21 cellular contexts compared by ENCODE assay signal in the genomic region with DNA sequence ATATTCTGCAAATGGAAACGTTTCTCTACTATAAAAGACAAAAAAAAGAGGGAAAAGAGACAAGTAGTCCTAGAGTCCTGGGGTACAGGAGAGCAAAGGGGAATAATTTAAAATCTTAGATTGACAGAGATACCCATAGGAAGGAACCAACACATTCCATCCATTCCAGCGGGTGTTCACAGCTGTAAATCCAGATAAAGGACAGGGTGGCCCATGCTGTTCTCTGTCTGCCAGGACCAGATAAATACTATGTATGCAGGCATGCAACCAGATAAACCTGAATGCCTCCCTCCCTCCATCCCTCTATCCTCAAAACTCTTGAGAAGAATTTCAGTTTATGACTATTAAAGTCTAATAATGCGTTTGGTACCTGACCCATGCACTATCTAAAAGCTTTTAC.
DNase-seq lines count a peak whose midpoint lies in the region; ATAC-seq, FAIRE-seq and TF ChIP-seq lines count a peak whose summit lies in the region.
"Had no signal": no experiment of that assay in that cellular context is flagged by ENCODE, and none has a peak within 500 bp of the region (broad histone marks: within the 10 kb centered on the region; RNA-seq: fewer than 3 reads in every experiment).

No MANE protein-coding gene starts in this region.

- peak overlapping the region; percentile 30 for H2BK120ac ChIP-seq in H1 (replicated peaks; ENCODE audit: low read depth, low read length)

- H3K4me1 ChIP-seq in H1 (replicated peaks in 1 of 4; ENCODE audit: control insufficient read depth in 3 of 4, insufficient read depth in 4 of 4, low read length in 3 of 4) (peaks cover 2 to 14% (median 6%) of the 10 kb centered on the region in 4 experiments; a peak in 4 of 7 replicates), mesodermal cell (ENCODE audit: control insufficient read depth, insufficient read depth, low read length, poor library complexity, severe bottlenecking) (peaks cover 52% of the 10 kb centered on the region), upper lobe of left lung (peaks cover 0 to 9% (median 0%) of the 10 kb centered on the region in 4 donors)

- POLR2A ChIA-PET in H1 (lab: Charles Lee; ENCODE audit: partially characterized antibody): interaction anchor here (0.9 to 1.8 kb wide), 6 partner anchors 10 to 133 kb away, joined by 3 to 4 read pairs (median 3); no protein-coding TSS in a partner anchor

- H2BK5ac ChIP-seq in H1 (ENCODE audit: low read depth, low read length): no peak overlapping the region; the same call in 1 of the 2 replicates

- H3K4me3 Mint-ChIP-seq in type B pancreatic cell: no peak overlapping the region
- H3K4me3 Mint-ChIP-seq: activated naive CD8-positive, alpha-beta T cell treated with anti-CD3 and anti-CD28 coated beads, Interleukin-2, amount 10 ng/mL, durations not matched to agents 7 days and 5 days; dendritic cell treated with granulocyte-macrophage colony-stimulating factor and Interleukin-4, amounts not matched to agents 40 ng/mL and 50 ng/mL, for 4 days; T-helper 1 cell treated with Interleukin-12 subunit alpha and Interleukin-12 subunit beta and Interleukin-4 antibody, amounts not matched to agents 30 μg/mL and 1 μg/mL, for 36 hours had no signal

- H3K4me1 Mint-ChIP-seq in type B pancreatic cell (ENCODE audit: unreplicated experiment): peaks cover 14% of the 10 kb centered on the region

- peaks cover 5% of the 10 kb centered on the region for H3K36me3 Mint-ChIP-seq in type B pancreatic cell

- peaks cover 0 to 42% of the 10 kb centered on the region in 2 experiments; a peak in 2 of 4 replicates for H3K79me2 ChIP-seq in H1 (ENCODE audit: control insufficient read depth in 1 of 2, insufficient read depth in 2 of 2, low read length in 2 of 2)

- 35% methylated on average over 3 of the region's 3 CpGs; no CpG with 5 or more reads in 1 of the 2 experiments for WGBS in H1 (ENCODE audit: extremely low coverage in 1 of 2, insufficient coverage in 1 of 2, insufficient read length in 1 of 2, insufficient replicate concordance in 2 of 2, low coverage in 1 of 2, low lambda C conversion rate in 2 of 2, missing lambda C conversion rate in 1 of 2), 2 experiments
- WGBS in mesodermal cell (ENCODE audit: insufficient coverage in 2 of 2), 2 experiments: 27% methylated on average over 2 of the region's 3 CpGs; no CpG with 5 or more reads in 1 of the 2 experiments
- 79 to 86% methylated on average over 3 of the region's 3 CpGs for WGBS in upper lobe of left lung, 2 donors

- no peak overlapping the region for H3K56ac ChIP-seq in H1 (replicated peaks; ENCODE audit: insufficient read length, low read depth, low read length)

- no peaks in the 10 kb centered on the region for H3K23me2 ChIP-seq in H1 (ENCODE audit: low read depth, low read length)

- no peak overlapping the region for H4K5ac ChIP-seq in H1 (ENCODE audit: insufficient read length, low read depth, low read length)

- peaks cover 5% of the 10 kb centered on the region for H3K9me3 Mint-ChIP-seq in type B pancreatic cell
- H3K9me3 Mint-ChIP-seq: activated naive CD8-positive, alpha-beta T cell treated with anti-CD3 and anti-CD28 coated beads, Interleukin-2, amount 10 ng/mL, durations not matched to agents 7 days and 5 days; dendritic cell treated with granulocyte-macrophage colony-stimulating factor and Interleukin-4, amounts not matched to agents 40 ng/mL and 50 ng/mL, for 4 days had no signal

- TF ChIP-seq RAD21 in Ishikawa (IDR thresholded peaks at IDR 0.05; ENCODE audit: low read depth) (no peak), H1 (IDR thresholded peaks at IDR 0.05 in 1 of 2, conservative IDR thresholded peaks at IDR 0.05 in 1 of 2; ENCODE audit: low read depth in 2 of 2, low read length in 2 of 2) (no peak)

- no peaks in the 10 kb centered on the region for H3K27me3 ChIP-seq in H1 (replicated peaks in 1 of 4; ENCODE audit: control insufficient read depth in 3 of 4, extremely low read depth in 1 of 4, insufficient read depth in 3 of 4, low read length in 3 of 4)
- no peaks in the 10 kb centered on the region for H3K27me3 ChIP-seq in upper lobe of left lung
- H3K27me3 ChIP-seq: right atrium auricular region, vagina had no signal

- H3K36me3 ChIP-seq in H1 (ENCODE audit: control insufficient read depth in 2 of 4, insufficient read depth in 4 of 4, low read length in 3 of 4) (no peaks in the 10 kb centered on the region), mesodermal cell (ENCODE audit: control insufficient read depth, insufficient read depth, low read length) (peaks cover 7% of the 10 kb centered on the region), upper lobe of left lung (no peaks in the 10 kb centered on the region)
- H3K36me3 ChIP-seq: right atrium auricular region, vagina had no signal

- no peaks in the 10 kb centered on the region for H4K20me1 ChIP-seq in H1 (replicated peaks in 1 of 2; ENCODE audit: control insufficient read depth in 1 of 2, insufficient read depth in 2 of 2, low read length in 2 of 2)

- peak overlapping the region; percentile 76; the same call in 1 of the 2 replicates for H2AK5ac ChIP-seq in H1 (ENCODE audit: low read depth, low read length)

- H2BK20ac ChIP-seq in H1 (ENCODE audit: low read length): 0 out of 2 replicates have a peak overlapping the region, but pooled peaks have one; percentile 1

- peaks cover 4% of the 10 kb centered on the region; the same call in 1 of the 2 replicates for H3K79me1 ChIP-seq in H1 (ENCODE audit: low read depth, low read length)

- H3K27ac ChIP-seq in H1 (ENCODE audit: low read depth, low read length) (no peak overlapping the region), mesodermal cell (ENCODE audit: low read depth, low read length, severe bottlenecking) (peak overlapping the region; percentile 60), upper lobe of left lung (no peak overlapping the region)
- H3K27ac ChIP-seq: right atrium auricular region, vagina had no signal

- ATAC-seq in upper lobe of left lung (ENCODE audit: low FRiP score in 2 of 2): no peak
- ATAC-seq: HCT116 had no signal

- H3K14ac ChIP-seq in H1 (ENCODE audit: insufficient read length): no peak overlapping the region

- CTCF ChIA-PET in H1 (lab: Charles Lee; ENCODE audit: partially characterized antibody): interaction anchor here (0.7 to 2.0 kb wide), 3 partner anchors 15 to 165 kb away, joined by 3 to 4 read pairs (median 3); no protein-coding TSS in a partner anchor

- H3K23ac ChIP-seq in H1 (ENCODE audit: insufficient read length): no peak overlapping the region

- H4K91ac ChIP-seq in H1 (replicated peaks; ENCODE audit: insufficient read length, low read length): peak overlapping the region; percentile 29

- H3K4ac ChIP-seq in H1 (replicated peaks; ENCODE audit: insufficient read length, low read depth, low read length): no peak overlapping the region

- DNase-seq in H1 (ENCODE audit: low read depth in 1 of 2, low spot score in 2 of 2) (no peak), type B pancreatic cell (ENCODE audit: extremely low spot score, unreplicated experiment) (no peak), NCI-H2227 (lab: John Stamatoyannopoulos, UW; ENCODE audit: unreplicated experiment) (no peak), NAMALWA (ENCODE audit: low spot score) (no peak), upper lobe of left lung (no peak)
- DNase-seq: activated CD4-positive, CD25-positive, alpha-beta regulatory T cell; activated naive CD8-positive, alpha-beta T cell treated with anti-CD3 and anti-CD28 coated beads, Interleukin-2, amount 10 ng/mL, durations not matched to agents 7 days and 5 days; AML-193; Karpas-422; NCI-H2081 treated with DMSO at 0.1 percent for 48 hours; NCI-H526 treated with DMSO at 0.1 percent for 48 hours; SHP77 treated with DMSO at 0.1 percent for 48 hours; stimulated activated naive CD4-positive, alpha-beta T cell treated with Interleukin-2 at 50 U/mL for 16 hours had no signal

- TF ChIP-seq POLR2A in H1 (IDR thresholded peaks at IDR 0.05; ENCODE audit: control extremely low read depth in 1 of 2, low read depth in 2 of 2, low read length in 2 of 2) (no peak), upper lobe of left lung (IDR thresholded peaks at IDR 0.05) (no peak)

- no peak overlapping the region for H2AFZ ChIP-seq in H1 (ENCODE audit: low read length)

- FAIRE-seq in H1 (lab: Jason Lieb, UNC): no peak
- FAIRE-seq: GM19239 had no signal

- H3K9ac ChIP-seq in H1 (replicated peaks in 1 of 4; ENCODE audit: extremely low read depth in 1 of 4, low read depth in 3 of 4, low read length in 3 of 4): peak overlapping the region in 1 of 4 experiments; percentile 8; a peak in 1 of 7 replicates

- H3K18ac ChIP-seq in H1 (ENCODE audit: extremely low read depth, low read length): no peak overlapping the region; the same call in 1 of the 2 replicates

- H3K4me3 ChIP-seq in H1 (ENCODE audit: extremely low read depth in 1 of 4, insufficient read depth in 2 of 4, low read depth in 3 of 4, low read length in 4 of 4) (no peak overlapping the region), mesodermal cell (ENCODE audit: extremely low read depth, insufficient read depth, low read length, poor library complexity, severe bottlenecking) (no peak overlapping the region), upper lobe of left lung (no peak overlapping the region)
- H3K4me3 ChIP-seq: right atrium auricular region, vagina had no signal

- peak overlapping the region in 1 of 2 experiments; percentile 24; a peak in 1 of 4 replicates for H3K4me2 ChIP-seq in H1 (ENCODE audit: insufficient read depth in 1 of 2, low read depth in 2 of 2, low read length in 2 of 2)

- TF ChIP-seq EP300 in Ishikawa (IDR thresholded peaks at IDR 0.05; ENCODE audit: borderline replicate concordance): no peak
- TF ChIP-seq EP300 in H1 (IDR thresholded peaks at IDR 0.05; ENCODE audit: borderline replicate concordance in 1 of 2, low read depth in 2 of 2, low read length in 2 of 2): no peak
- no peak for TF ChIP-seq EP300 in upper lobe of left lung (IDR thresholded peaks at IDR 0.05)

- no peak overlapping the region for H2BK15ac ChIP-seq in H1 (ENCODE audit: low read length)

- H3K27me3 Mint-ChIP-seq in type B pancreatic cell: no peaks in the 10 kb centered on the region
- H3K27me3 Mint-ChIP-seq: dendritic cell treated with granulocyte-macrophage colony-stimulating factor and Interleukin-4, amounts not matched to agents 40 ng/mL and 50 ng/mL, for 4 days had no signal

- no peak overlapping the region for H4K8ac ChIP-seq in H1 (ENCODE audit: extremely low read depth, insufficient read depth, low read length)

- H3K27ac Mint-ChIP-seq in type B pancreatic cell: peak overlapping the region; percentile 14
- H3K27ac Mint-ChIP-seq: activated naive CD8-positive, alpha-beta T cell treated with anti-CD3 and anti-CD28 coated beads, Interleukin-2, amount 10 ng/mL, durations not matched to agents 7 days and 5 days; dendritic cell treated with granulocyte-macrophage colony-stimulating factor and Interleukin-4, amounts not matched to agents 40 ng/mL and 50 ng/mL, for 4 days; T-helper 1 cell treated with Interleukin-12 subunit alpha and Interleukin-12 subunit beta and Interleukin-4 antibody, amounts not matched to agents 30 μg/mL and 1 μg/mL, for 36 hours had no signal

- H2BK12ac ChIP-seq in H1 (ENCODE audit: low read depth, low read length): no peak overlapping the region; the same call in 1 of the 2 replicates

- no peak for TF ChIP-seq CTCF in H1 (IDR thresholded peaks at IDR 0.05; ENCODE audit: control extremely low read depth in 1 of 3, insufficient read depth in 1 of 3, low read depth in 1 of 3, low read length in 3 of 3)
- TF ChIP-seq CTCF in type B pancreatic cell (conservative IDR thresholded peaks at IDR 0.05): no peak
- TF ChIP-seq CTCF in upper lobe of left lung (IDR thresholded peaks at IDR 0.05): no peak

- H3K9me3 ChIP-seq in H1 (ENCODE audit: insufficient read depth in 2 of 2, low read depth in 1 of 2, low read length in 1 of 2): no peaks in the 10 kb centered on the region
- no peaks in the 10 kb centered on the region for H3K9me3 ChIP-seq in mesodermal cell (ENCODE audit: control insufficient read depth, low read length)
- no peaks in the 10 kb centered on the region for H3K9me3 ChIP-seq in upper lobe of left lung
- H3K9me3 ChIP-seq: right atrium auricular region, vagina had no signal
